Comparison of ENCODE assay signal across 8 cellular contexts in genomic region chr7:27149817-27150567, GRCh38. TPM values are rescaled to one million over a fixed set of nuclear protein-coding genes. Genes with fewer than 3 reads are reported as not detected.
A peak's percentile ranks its signal among the peaks of the same experiment; 100 is the strongest.
DNase-seq lines count a peak whose midpoint lies in the region; ATAC-seq and TF ChIP-seq lines count a peak whose summit lies in the region.

No MANE protein-coding gene starts in this region.

- intact Hi-C loops in PC-9 (cut with micrococcal nuclease; ENCODE audit: unreplicated experiment) = no loop called here
- intact Hi-C loops in stomach (cut with DNase I; ENCODE audit: low total_unique reads) = no loop called here

- BruUV-seq in PC-9 (replicated peaks; lab: Mats Ljungman, UMichigan) = no TSS peak

- no peaks in the 10 kb centered on the region for H3K79me2 ChIP-seq in PC-9 (ENCODE audit: low read depth)

- peak overlapping the region; percentile 85 to 89 (median 86) for H3K4me3 Mint-ChIP-seq in immature natural killer cell
- no peak overlapping the region for H3K4me3 Mint-ChIP-seq in activated CD8-positive, alpha-beta memory T cell treated with anti-CD3 and anti-CD28 coated beads, Interleukin-2, amount 10 ng/mL, durations not matched to agents 7 days and 5 days

- TF ChIP-seq POLR2A in stomach (IDR thresholded peaks at IDR 0.05) = no peak

- H3K27ac Mint-ChIP-seq in immature natural killer cell = peak overlapping the region in 5 of 6 donors; percentile 35 to 89 (median 61)
- no peak overlapping the region for H3K27ac Mint-ChIP-seq in activated CD8-positive, alpha-beta memory T cell treated with anti-CD3 and anti-CD28 coated beads, Interleukin-2, amount 10 ng/mL, durations not matched to agents 7 days and 5 days

- CTCF ChIA-PET in PC-9 (lab: Charles Lee) = interaction anchor here (0.5 to 0.7 kb wide), 2 partner anchors 475 to 983 kb away, joined by 3 to 5 read pairs; no protein-coding TSS in a partner anchor
- CTCF ChIA-PET in activated CD8-positive, alpha-beta memory T cell treated with anti-CD3 and anti-CD28 coated beads, Interleukin-2, amount 10 ng/mL, durations not matched to agents 7 days and 5 days (lab: Charles Lee) = interaction anchor here (0.7 to 3.6 kb wide), 15 partner anchors 11 to 773 kb away, joined by 3 to 25 read pairs (median 4); partner anchors contain the start of gene HOXA4

- peak overlapping the region; percentile 56 for H2AFZ ChIP-seq in PC-9

- H3K27me3 ChIP-seq in PC-9 (ENCODE audit: insufficient read depth, low read depth) (no peaks in the 10 kb centered on the region), stomach (peaks cover 5 to 100% (median 89%) of the 10 kb centered on the region in 3 donors)

- H3K4me1 Mint-ChIP-seq in immature natural killer cell = peaks cover 41 to 67% of the 10 kb centered on the region in 2 donors
- H3K4me1 Mint-ChIP-seq in activated CD8-positive, alpha-beta memory T cell treated with anti-CD3 and anti-CD28 coated beads, Interleukin-2, amount 10 ng/mL, durations not matched to agents 7 days and 5 days = peaks cover 24% of the 10 kb centered on the region

- TF ChIP-seq CTCF in PC-9 (conservative IDR thresholded peaks at IDR 0.05) (no peak), stomach (IDR thresholded peaks at IDR 0.05) (no peak)

- no peaks in the 10 kb centered on the region for H3K9me3 ChIP-seq in PC-9 (ENCODE audit: insufficient read depth, low read depth)
- H3K9me3 ChIP-seq in stomach = peaks cover 0 to 11% (median 0%) of the 10 kb centered on the region in 4 donors

- H3K4me2 ChIP-seq in PC-9 = peak overlapping the region; percentile 70

- peak; percentile 22 for DNase-seq in NK-92 treated with Interleukin-12 subunit alpha and Interleukin-12 subunit beta, amount 100 ng/mL, for 24 hours (lab: John Stamatoyannopoulos, UW)
- no peak for DNase-seq in NK-92 (lab: John Stamatoyannopoulos, UW; ENCODE audit: unreplicated experiment)
- DNase-seq in PC-9 = no peak
- DNase-seq in immature natural killer cell = no peak
- no peak for DNase-seq in stomach
- no peak for DNase-seq in activated CD8-positive, alpha-beta memory T cell treated with anti-CD3 and anti-CD28 coated beads, Interleukin-2, amount 10 ng/mL, durations not matched to agents 7 days and 5 days
- no peak for DNase-seq in NCI-H2107 treated with DMSO at 0.1 percent for 48 hours (lab: John Stamatoyannopoulos, UW; ENCODE audit: unreplicated experiment)

- H3K36me3 ChIP-seq in PC-9 (ENCODE audit: low read depth) (no peaks in the 10 kb centered on the region), stomach (no peaks in the 10 kb centered on the region)

- no peaks in the 10 kb centered on the region for H3K9me2 ChIP-seq in PC-9 (ENCODE audit: insufficient read depth)

- H3K36me3 Mint-ChIP-seq in immature natural killer cell = peaks cover 0 to 3% (median 0%) of the 10 kb centered on the region in 3 donors
- H3K36me3 Mint-ChIP-seq in activated CD8-positive, alpha-beta memory T cell treated with anti-CD3 and anti-CD28 coated beads, Interleukin-2, amount 10 ng/mL, durations not matched to agents 7 days and 5 days = peaks cover 1% of the 10 kb centered on the region

- POLR2A ChIA-PET in PC-9 (lab: Charles Lee; ENCODE audit: unreplicated experiment) = no interaction called here

- WGBS in stomach, 5 donors = 52 to 61% (median 60%) methylated on average over 12 to 13 of the region's 13 CpGs

- peak overlapping the region; percentile 45 for H3K4me3 ChIP-seq in PC-9
- peak overlapping the region; percentile 46 to 64 (median 52) for H3K4me3 ChIP-seq in stomach

- H3K9me3 Mint-ChIP-seq in immature natural killer cell = peaks cover 0 to 2% (median 0%) of the 10 kb centered on the region in 6 donors
- no peaks in the 10 kb centered on the region for H3K9me3 Mint-ChIP-seq in activated CD8-positive, alpha-beta memory T cell treated with anti-CD3 and anti-CD28 coated beads, Interleukin-2, amount 10 ng/mL, durations not matched to agents 7 days and 5 days (ENCODE audit: low read depth)

- TF ChIP-seq EP300 in stomach (IDR thresholded peaks at IDR 0.05) = no peak

- 0 out of 2 replicates have a peak, but pooled peaks cover 11% of the 10 kb centered on the region for H3K4me1 ChIP-seq in PC-9 (replicated peaks; ENCODE audit: insufficient read depth)
- H3K4me1 ChIP-seq in stomach = peaks cover 20 to 59% (median 47%) of the 10 kb centered on the region in 4 donors

- H3K27ac ChIP-seq in PC-9 = no peak overlapping the region
- H3K27ac ChIP-seq in stomach = peak overlapping the region; percentile 28 to 99 (median 88)

- 0 out of 2 replicates have a peak, but pooled peaks cover 4% of the 10 kb centered on the region for H3F3A ChIP-seq in PC-9 (ENCODE audit: insufficient read depth, low read depth)

- no peak for ATAC-seq in activated CD8-positive, alpha-beta memory T cell treated with anti-CD3 and anti-CD28 coated beads, Interleukin-2, amount 10 ng/mL, durations not matched to agents 7 days and 5 days
- ATAC-seq in HG02852 (IDR thresholded peaks at IDR 0.05; ENCODE audit: unreplicated experiment) = no peak

- H4K20me1 ChIP-seq in PC-9 (ENCODE audit: insufficient read depth) = no peaks in the 10 kb centered on the region

- H3K27me3 Mint-ChIP-seq in immature natural killer cell (ENCODE audit: low read depth in 3 of 3) = peaks cover 30 to 62% (median 59%) of the 10 kb centered on the region in 3 donors
- H3K27me3 Mint-ChIP-seq in activated CD8-positive, alpha-beta memory T cell treated with anti-CD3 and anti-CD28 coated beads, Interleukin-2, amount 10 ng/mL, durations not matched to agents 7 days and 5 days = peaks cover 90% of the 10 kb centered on the region

RNA-seq across cellular contexts. Expression of gene HOXA3, which starts 2.4 kb away (rescaled TPM):
- total RNA-seq in PC-9 (2021) = 50.5 and 53.1 TPM in 2 replicates
- under 1 TPM in 1 of 3 donors, not detected in 2; 0.13 TPM for polyA plus RNA-seq in immature natural killer cell
- 10 to 100 TPM in 1 of 5 donors, 1 to 10 TPM in 2, under 1 TPM in 2; 0.87 to 42.6 (median 5.2) TPM for total RNA-seq in stomach
- 1 to 10 TPM; 2.8 to 5.2 (median 4.8) TPM for polyA plus RNA-seq in stomach
- total RNA-seq in activated CD8-positive, alpha-beta memory T cell treated with anti-CD3 and anti-CD28 coated beads, Interleukin-2, amount 10 ng/mL, durations not matched to agents 7 days and 5 days = not detected

RNA-seq across cellular contexts. Expression of gene HOXA6, which starts 2.4 kb away (rescaled TPM):
- total RNA-seq in PC-9 (2021) (0.65 and 1.2 TPM in 2 replicates), stomach (10 to 100 TPM in 1 of 5 donors, 1 to 10 TPM in 1, not detected in 3; 3.7 to 12.7 TPM)
- polyA plus RNA-seq in immature natural killer cell (1 to 10 TPM in 1 of 3 donors, under 1 TPM in 1, not detected in 1; 0.52 to 3.8 TPM), stomach (under 1 TPM in 1 of 3 donors, not detected in 2; 0.81 TPM)
- not detected for total RNA-seq in activated CD8-positive, alpha-beta memory T cell treated with anti-CD3 and anti-CD28 coated beads, Interleukin-2, amount 10 ng/mL, durations not matched to agents 7 days and 5 days

RNA-seq across cellular contexts. Expression of gene HOXA7, which starts 6.5 kb away (rescaled TPM):
- total RNA-seq in PC-9 (2021) (not detected in 2 replicates), stomach (10 to 100 TPM in 1 of 5 donors, 1 to 10 TPM in 3, not detected in 1; 1.1 to 34.8 (median 3.3) TPM)
- polyA plus RNA-seq in immature natural killer cell (1 to 10 TPM in 2 of 3 donors, not detected in 1; 1.0 to 4.2 TPM), stomach (1 to 10 TPM in 1 of 3 donors, under 1 TPM in 2; 0.98 to 7.9 (median 1.00) TPM)
- not detected for total RNA-seq in activated CD8-positive, alpha-beta memory T cell treated with anti-CD3 and anti-CD28 coated beads, Interleukin-2, amount 10 ng/mL, durations not matched to agents 7 days and 5 days

RNA-seq across cellular contexts. Expression of gene HOXA5, which starts 6.5 kb away (rescaled TPM):
- 0.63 and 1.0 TPM in 2 replicates for total RNA-seq in PC-9 (2021)
- 1 to 10 TPM in 1 of 3 donors, under 1 TPM in 2; 0.42 to 1.1 (median 0.73) TPM for polyA plus RNA-seq in immature natural killer cell
- 10 to 100 TPM in 3 of 5 donors, 1 to 10 TPM in 2; 2.9 to 53.1 (median 18.2) TPM for total RNA-seq in stomach
- polyA plus RNA-seq in stomach = 10 to 100 TPM in 1 of 3 donors, 1 to 10 TPM in 2; 7.5 to 12.8 (median 7.8) TPM
- total RNA-seq in activated CD8-positive, alpha-beta memory T cell treated with anti-CD3 and anti-CD28 coated beads, Interleukin-2, amount 10 ng/mL, durations not matched to agents 7 days and 5 days = not detected

RNA-seq across cellular contexts. Expression of gene HOXA9, which starts 15.3 kb away (rescaled TPM):
- total RNA-seq in PC-9 (2021) (1.9 and 2.5 TPM in 2 replicates), stomach (10 to 100 TPM in 1 of 5 donors, not detected in 4; 68.1 TPM)
- polyA plus RNA-seq in immature natural killer cell (1 to 10 TPM; 1.6 to 3.1 (median 1.8) TPM), stomach (under 1 TPM in 1 of 3 donors, not detected in 2; 0.25 TPM)
- not detected for total RNA-seq in activated CD8-positive, alpha-beta memory T cell treated with anti-CD3 and anti-CD28 coated beads, Interleukin-2, amount 10 ng/mL, durations not matched to agents 7 days and 5 days
